In the genomic region with DNA sequence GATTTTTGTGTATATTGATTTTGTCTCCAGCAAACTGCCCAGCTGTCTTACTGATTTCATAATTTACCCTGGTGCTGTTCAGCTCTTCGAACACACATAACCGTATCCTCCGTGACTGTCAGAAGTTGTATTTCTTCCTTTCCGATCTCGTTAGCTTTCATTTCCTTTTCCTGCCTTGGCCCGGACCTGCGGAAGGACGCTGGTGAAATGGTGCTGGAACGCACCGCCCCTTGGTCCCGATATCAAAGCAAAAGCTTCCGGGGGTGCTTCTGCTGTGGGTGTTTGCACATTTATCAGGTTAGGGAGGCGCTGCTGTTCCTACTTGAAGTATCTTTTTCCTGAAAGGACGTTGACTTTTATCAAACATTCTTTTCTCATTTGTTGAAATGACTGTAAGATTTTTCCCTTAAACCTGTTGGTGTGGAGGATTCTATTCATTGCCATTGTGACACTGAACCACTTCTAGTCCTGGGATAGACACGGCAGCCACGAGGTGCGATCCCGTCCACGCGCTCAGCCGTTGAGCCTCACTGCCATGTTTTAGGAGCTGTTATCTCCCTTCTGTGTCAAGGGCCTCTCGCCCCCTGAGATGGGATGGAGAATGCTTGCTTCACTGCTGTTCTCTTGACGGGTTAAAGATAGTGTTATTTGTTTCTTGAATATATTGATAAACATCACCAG, we compare ENCODE assay signal across 9 cellular contexts.
DNase-seq lines count a peak whose midpoint lies in the region; ATAC-seq and TF ChIP-seq lines count a peak whose summit lies in the region.
"Had no signal": no experiment of that assay in that cellular context is flagged by ENCODE, and none has a peak within 500 bp of the region (broad histone marks: within the 10 kb centered on the region; RNA-seq: fewer than 3 reads in every experiment).

No MANE protein-coding gene starts in this region.

- H3K4me2 ChIP-seq in mammary epithelial cell (ENCODE audit: insufficient read depth, low read depth, low read length) = no peak overlapping the region

- CTCF ChIA-PET in mammary epithelial cell (lab: Charles Lee; ENCODE audit: low non-redundant PET) = no interaction called here

- H3K4me1 ChIP-seq in mammary epithelial cell (ENCODE audit: insufficient read depth, low read length) (peaks cover 20% of the 10 kb centered on the region), mucosa of rectum (ENCODE audit: control insufficient read depth in 2 of 2, insufficient read depth in 2 of 2, low read length in 2 of 2) (peaks cover 7 to 12% of the 10 kb centered on the region in 2 donors)
- H3K4me1 ChIP-seq: BE2C had no signal

- DNase-seq in Right ventricle myocardium inferior (ENCODE audit: missing footprints) (peak; percentile 43), cardiac septum (ENCODE audit: low spot score) (no peak), mammary epithelial cell (no peak), NCI-H1694 (lab: John Stamatoyannopoulos, UW) (no peak)
- DNase-seq: BE2C had no signal

- H3K79me2 ChIP-seq in mammary epithelial cell (ENCODE audit: insufficient read depth, low read length) = no peaks in the 10 kb centered on the region

- H3K9ac ChIP-seq in mammary epithelial cell (ENCODE audit: insufficient read depth, low read length) (no peak overlapping the region), mucosa of rectum (ENCODE audit: low read depth in 1 of 2, low read length in 2 of 2) (peak overlapping the region in 1 of 2 donors; percentile 24)

- peak overlapping the region; percentile 8 for H2AFZ ChIP-seq in mammary epithelial cell (ENCODE audit: low read depth, low read length)

- H3K36me3 ChIP-seq in mammary epithelial cell (ENCODE audit: insufficient read depth, low read length) (no peaks in the 10 kb centered on the region), mucosa of rectum (ENCODE audit: control insufficient read depth in 2 of 2, insufficient read depth in 2 of 2, low read length in 2 of 2) (no peaks in the 10 kb centered on the region)
- H3K36me3 ChIP-seq: BE2C had no signal

- in situ Hi-C loops in mammary epithelial cell (cut with MboI; ENCODE audit: low sequenced_read_pairs in 2 of 2) = no loop called here

- no peak for TF ChIP-seq CTCF in mammary epithelial cell (conservative IDR thresholded peaks at IDR 0.05 in 1 of 2, IDR thresholded peaks at IDR 0.05 in 1 of 2; ENCODE audit: extremely low read depth in 1 of 2, insufficient read depth in 1 of 2, low read depth in 1 of 2, low read length in 2 of 2)

- H3K4me3 ChIP-seq in mammary epithelial cell (replicated peaks in 1 of 3; ENCODE audit: insufficient read depth in 1 of 3, low read depth in 2 of 3, low read length in 3 of 3) (no peak overlapping the region), mucosa of rectum (ENCODE audit: low read length in 2 of 2) (peak overlapping the region; percentile 6 to 62)

- BruUV-seq in mammary epithelial cell (replicated peaks; lab: Mats Ljungman, UMichigan) = no TSS peak

- H3K27ac ChIP-seq in mammary epithelial cell (ENCODE audit: insufficient read depth, low read depth, low read length) = no peak overlapping the region
- no peak overlapping the region for H3K27ac ChIP-seq in mucosa of rectum (ENCODE audit: low read depth in 2 of 2, low read length in 2 of 2)

- no peaks in the 10 kb centered on the region for H3K27me3 ChIP-seq in mammary epithelial cell (ENCODE audit: insufficient read depth, low read length)
- H3K27me3 ChIP-seq in mucosa of rectum (ENCODE audit: control insufficient read depth in 2 of 2, insufficient read depth in 2 of 2, low read length in 2 of 2) = peaks cover 5% of the 10 kb centered on the region in 2 donors
- H3K27me3 ChIP-seq: BE2C had no signal

- intact Hi-C loops in Right ventricle myocardium inferior (cut with DNase I) = no loop called here
- intact Hi-C loops in cardiac septum (cut with DNase I) = no loop called here
- intact Hi-C loops in mammary epithelial cell (cut with micrococcal nuclease) = no loop called here

- H3K9me3 ChIP-seq in mammary epithelial cell (replicated peaks; ENCODE audit: insufficient read depth, low read length) = peaks cover 2% of the 10 kb centered on the region
- H3K9me3 ChIP-seq in mucosa of rectum (ENCODE audit: control insufficient read depth in 2 of 2, low read length in 2 of 2) = no peaks in the 10 kb centered on the region
- H3K9me3 ChIP-seq: BE2C had no signal

- dilution Hi-C loops in mammary epithelial cell (cut with HindIII; ENCODE audit: low sequenced_read_pairs) = loop anchor here (10.0 kb wide), 1 partner anchor 132 kb away; no protein-coding TSS in a partner anchor

- ATAC-seq in Right ventricle myocardium inferior = no peak
- ATAC-seq in GM21390 (IDR thresholded peaks at IDR 0.05; ENCODE audit: unreplicated experiment) = no peak
- ATAC-seq in HG02623 (IDR thresholded peaks at IDR 0.05; ENCODE audit: unreplicated experiment) = no peak
- no peak for ATAC-seq in esophagus mucosa

- H4K20me1 ChIP-seq in mammary epithelial cell (ENCODE audit: insufficient read depth, low read length) = no peaks in the 10 kb centered on the region

- 69% methylated on average over 21 of the region's 23 CpGs for WGBS in mammary epithelial cell (ENCODE audit: low coverage, missing lambda C conversion rate)

Comparison
In these comparisons a context has a peak if more than half of its experiments do, and no peak if none do; other contexts are left out.
1. H3K4me3 ChIP-seq: peak in mucosa of rectum (2 of 2); none in mammary epithelial cell (0 of 3).